ENCODE assay signal across 27 cellular contexts in the genomic region with DNA sequence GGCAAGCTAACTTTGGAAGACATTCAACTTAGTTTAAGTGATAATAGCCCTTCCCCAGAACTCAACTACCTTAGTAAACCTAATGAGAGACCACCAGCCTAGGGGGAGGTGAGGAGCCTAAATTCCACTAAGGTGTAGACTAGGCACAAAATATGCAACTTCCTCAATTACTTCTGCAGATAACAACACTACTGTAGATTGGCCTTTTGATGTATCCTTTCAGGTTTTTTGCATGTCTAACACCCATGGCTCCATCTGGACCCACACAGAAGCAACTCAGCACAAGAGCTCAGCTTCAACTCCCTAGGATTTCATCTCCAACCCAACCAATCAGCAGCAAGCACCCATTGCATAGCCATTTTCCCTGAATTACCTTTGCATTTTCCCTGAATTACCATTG.
"Had no signal": no experiment of that assay in that cellular context is flagged by ENCODE, and none has a peak within 500 bp of the region (broad histone marks: within the 10 kb centered on the region; RNA-seq: fewer than 3 reads in every experiment).

No MANE protein-coding gene starts in this region.

- H3K4me1 ChIP-seq: colonic mucosa, esophagus muscularis mucosa, esophagus squamous epithelium, gastrocnemius medialis, gastroesophageal sphincter, heart left ventricle, heart right ventricle had no signal

- H3K27me3 Mint-ChIP-seq: dendritic cell treated with granulocyte-macrophage colony-stimulating factor and Interleukin-4, amounts not matched to agents 40 ng/mL and 50 ng/mL, for 4 days; effector memory CD8-positive, alpha-beta T cell had no signal

- H3K4me3 Mint-ChIP-seq: dendritic cell treated with granulocyte-macrophage colony-stimulating factor and Interleukin-4, amounts not matched to agents 40 ng/mL and 50 ng/mL, for 4 days; effector memory CD8-positive, alpha-beta T cell had no signal

- FAIRE-seq: colon, endometrium, endothelial cell of umbilical vein, frontal cortex had no signal

- H3K36me3 ChIP-seq: colonic mucosa, esophagus muscularis mucosa, esophagus squamous epithelium, gastrocnemius medialis, gastroesophageal sphincter, heart left ventricle, heart right ventricle had no signal

- H3K27ac ChIP-seq: colonic mucosa, coronary artery, dorsolateral prefrontal cortex, esophagus muscularis mucosa, esophagus squamous epithelium, foreskin keratinocyte, gastrocnemius medialis, gastroesophageal sphincter, heart left ventricle, heart right ventricle had no signal

- H3K27me3 ChIP-seq: colonic mucosa, dorsolateral prefrontal cortex, esophagus muscularis mucosa, esophagus squamous epithelium, foreskin keratinocyte, gastrocnemius medialis, gastroesophageal sphincter, heart left ventricle, heart right ventricle had no signal

- DNase-seq: colonic mucosa; cortex of kidney; dermis blood vessel endothelial cell; dorsolateral prefrontal cortex; effector CD4-positive, alpha-beta T cell; effector CD8-positive, alpha-beta T cell; effector memory CD4-positive, alpha-beta T cell; effector memory CD8-positive, alpha-beta T cell; erythroblast; esophagus squamous epithelium; foreskin fibroblast; foreskin keratinocyte; foreskin melanocyte; gastrocnemius medialis; glutamatergic neuron; head of caudate nucleus; heart left ventricle; heart right ventricle had no signal

- ATAC-seq: effector memory CD8-positive, alpha-beta T cell; esophagus mucosa; foreskin keratinocyte; gastrocnemius medialis; gastroesophageal sphincter; heart left ventricle; heart right ventricle had no signal

- H3K4me3 ChIP-seq: colonic mucosa, coronary artery, dorsolateral prefrontal cortex, esophagus muscularis mucosa, esophagus squamous epithelium, gastrocnemius medialis, gastroesophageal sphincter, heart left ventricle, heart right ventricle had no signal

- H3K9me3 ChIP-seq: colonic mucosa, esophagus muscularis mucosa, esophagus squamous epithelium, gastrocnemius medialis, gastroesophageal sphincter had no signal

- H3K27ac Mint-ChIP-seq: dendritic cell treated with granulocyte-macrophage colony-stimulating factor and Interleukin-4, amounts not matched to agents 40 ng/mL and 50 ng/mL, for 4 days; effector memory CD8-positive, alpha-beta T cell had no signal
